8 cellular contexts compared by ENCODE assay signal in the genomic region with DNA sequence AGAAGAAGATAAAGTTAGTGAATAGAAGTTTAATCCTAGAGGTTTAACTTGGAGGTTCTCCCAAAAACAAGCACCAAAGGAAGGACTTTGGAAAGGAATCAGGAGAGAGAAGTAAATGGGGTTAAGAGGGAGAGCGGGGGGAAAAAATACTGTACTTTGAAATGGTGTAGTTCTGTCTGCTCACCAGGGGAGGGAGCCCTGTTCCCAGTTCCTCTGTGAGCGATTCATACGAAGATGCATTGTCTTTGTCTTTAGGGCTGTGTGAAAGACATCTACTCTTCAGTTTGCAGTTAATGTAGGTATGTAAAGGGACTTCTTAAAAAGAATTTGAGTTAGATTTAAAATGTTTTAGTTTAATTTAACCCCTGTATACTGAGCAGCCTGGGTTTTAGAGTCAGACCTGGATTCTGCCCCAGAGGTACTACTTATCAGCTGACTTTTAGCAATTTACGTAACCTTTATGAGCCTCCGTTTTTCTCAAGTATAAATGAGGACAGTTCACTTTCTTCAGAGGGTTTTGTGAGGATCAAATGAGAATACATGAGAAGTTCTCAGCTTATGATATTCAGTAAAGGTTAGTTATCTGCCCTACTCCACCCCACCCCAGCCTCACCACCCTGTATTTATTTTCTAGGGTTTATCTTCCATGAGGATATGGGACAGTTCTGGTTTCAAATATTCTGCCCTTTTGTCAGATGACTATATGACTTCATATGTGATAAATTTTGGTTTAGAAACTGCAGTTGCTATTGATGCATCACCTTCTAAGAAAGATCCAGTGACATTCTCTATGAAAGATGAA.
A peak's percentile ranks its signal among the peaks of the same experiment; 100 is the strongest.
DNase-seq lines count a peak whose midpoint lies in the region; ATAC-seq and TF ChIP-seq lines count a peak whose summit lies in the region.

No MANE protein-coding gene starts in this region.

- POLR2A ChIA-PET in WTC11 (lab: Charles Lee): no interaction called here

- CTCF ChIA-PET in WTC11 (lab: Charles Lee): interaction anchor here (0.6 to 2.4 kb wide), 14 partner anchors 12 to 174 kb away, joined by 3 to 18 read pairs (median 3); no protein-coding TSS in a partner anchor

- ATAC-seq in HG02938 (IDR thresholded peaks at IDR 0.05; ENCODE audit: unreplicated experiment): peak; percentile 65
- peak; percentile 89 for ATAC-seq in WTC11

- peaks cover 19% of the 10 kb centered on the region for H3K9me3 Mint-ChIP-seq in WTC11

- peak; percentile 47 for DNase-seq in NCI-H2171 (lab: John Stamatoyannopoulos, UW)
- DNase-seq in WTC11 (ENCODE audit: low spot score): peak; percentile 52
- peak; percentile 69 for DNase-seq in central memory CD4-positive, alpha-beta T cell
- DNase-seq in kidney tubule cell (ENCODE audit: low spot score): peak; percentile 72
- DNase-seq in stimulated activated CD4-positive, alpha-beta T cell treated with anti-CD3 and anti-CD28 coated beads, TNF-alpha, amount 100 ng/mL, for 1 hour (ENCODE audit: low read depth in 3 of 3, low spot score in 1 of 3): peak; percentile 26 to 37 (median 36)
- no peak for DNase-seq in GOT3 (lab: John Stamatoyannopoulos, UW)

- TF ChIP-seq CTCF in GM12874 (IDR thresholded peaks at IDR 0.05; ENCODE audit: insufficient read depth, low read depth, low read length) (peak; percentile 75), WTC11 (IDR thresholded peaks at IDR 0.05) (peak; percentile 53; the same call in 1 of the 2 replicates)

- peaks cover 10% of the 10 kb centered on the region for H3K36me3 Mint-ChIP-seq in WTC11

- H3K4me1 Mint-ChIP-seq in WTC11: peaks cover 7% of the 10 kb centered on the region; the same call in 1 of the 2 replicates

- no peak overlapping the region for H3K4me3 Mint-ChIP-seq in WTC11

- no peaks in the 10 kb centered on the region for H3K27me3 Mint-ChIP-seq in WTC11 (ENCODE audit: low read depth)

- no peak overlapping the region for H3K27ac Mint-ChIP-seq in WTC11

TF ChIP-seq in WTC11, 78 proteins besides CTCF, POLR2A, EP300 and RAD21:
- TF ChIP-seq, protein P1, sequence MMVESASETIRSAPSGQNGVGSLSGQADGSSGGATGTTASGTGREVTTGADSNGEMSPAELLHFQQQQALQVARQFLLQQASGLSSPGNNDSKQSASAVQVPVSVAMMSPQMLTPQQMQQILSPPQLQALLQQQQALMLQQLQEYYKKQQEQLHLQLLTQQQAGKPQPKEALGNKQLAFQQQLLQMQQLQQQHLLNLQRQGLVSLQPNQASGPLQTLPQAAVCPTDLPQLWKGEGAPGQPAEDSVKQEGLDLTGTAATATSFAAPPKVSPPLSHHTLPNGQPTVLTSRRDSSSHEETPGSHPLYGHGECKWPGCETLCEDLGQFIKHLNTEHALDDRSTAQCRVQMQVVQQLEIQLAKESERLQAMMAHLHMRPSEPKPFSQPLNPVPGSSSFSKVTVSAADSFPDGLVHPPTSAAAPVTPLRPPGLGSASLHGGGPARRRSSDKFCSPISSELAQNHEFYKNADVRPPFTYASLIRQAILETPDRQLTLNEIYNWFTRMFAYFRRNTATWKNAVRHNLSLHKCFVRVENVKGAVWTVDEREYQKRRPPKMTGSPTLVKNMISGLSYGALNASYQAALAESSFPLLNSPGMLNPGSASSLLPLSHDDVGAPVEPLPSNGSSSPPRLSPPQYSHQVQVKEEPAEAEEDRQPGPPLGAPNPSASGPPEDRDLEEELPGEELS (CRISPR knock-in tag; IDR thresholded peaks at IDR 0.05): no peak
- TF ChIP-seq GTF2I (CRISPR knock-in tag; conservative IDR thresholded peaks at IDR 0.05): no peak
- TF ChIP-seq, protein P2, sequence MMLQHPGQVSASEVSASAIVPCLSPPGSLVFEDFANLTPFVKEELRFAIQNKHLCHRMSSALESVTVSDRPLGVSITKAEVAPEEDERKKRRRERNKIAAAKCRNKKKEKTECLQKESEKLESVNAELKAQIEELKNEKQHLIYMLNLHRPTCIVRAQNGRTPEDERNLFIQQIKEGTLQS (CRISPR knock-in tag; conservative IDR thresholded peaks at IDR 0.05): no peak
- TF ChIP-seq, protein P3, sequence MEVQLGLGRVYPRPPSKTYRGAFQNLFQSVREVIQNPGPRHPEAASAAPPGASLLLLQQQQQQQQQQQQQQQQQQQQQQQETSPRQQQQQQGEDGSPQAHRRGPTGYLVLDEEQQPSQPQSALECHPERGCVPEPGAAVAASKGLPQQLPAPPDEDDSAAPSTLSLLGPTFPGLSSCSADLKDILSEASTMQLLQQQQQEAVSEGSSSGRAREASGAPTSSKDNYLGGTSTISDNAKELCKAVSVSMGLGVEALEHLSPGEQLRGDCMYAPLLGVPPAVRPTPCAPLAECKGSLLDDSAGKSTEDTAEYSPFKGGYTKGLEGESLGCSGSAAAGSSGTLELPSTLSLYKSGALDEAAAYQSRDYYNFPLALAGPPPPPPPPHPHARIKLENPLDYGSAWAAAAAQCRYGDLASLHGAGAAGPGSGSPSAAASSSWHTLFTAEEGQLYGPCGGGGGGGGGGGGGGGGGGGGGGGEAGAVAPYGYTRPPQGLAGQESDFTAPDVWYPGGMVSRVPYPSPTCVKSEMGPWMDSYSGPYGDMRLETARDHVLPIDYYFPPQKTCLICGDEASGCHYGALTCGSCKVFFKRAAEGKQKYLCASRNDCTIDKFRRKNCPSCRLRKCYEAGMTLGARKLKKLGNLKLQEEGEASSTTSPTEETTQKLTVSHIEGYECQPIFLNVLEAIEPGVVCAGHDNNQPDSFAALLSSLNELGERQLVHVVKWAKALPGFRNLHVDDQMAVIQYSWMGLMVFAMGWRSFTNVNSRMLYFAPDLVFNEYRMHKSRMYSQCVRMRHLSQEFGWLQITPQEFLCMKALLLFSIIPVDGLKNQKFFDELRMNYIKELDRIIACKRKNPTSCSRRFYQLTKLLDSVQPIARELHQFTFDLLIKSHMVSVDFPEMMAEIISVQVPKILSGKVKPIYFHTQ (CRISPR knock-in tag; IDR thresholded peaks at IDR 0.05): no peak
TF ChIP-seq in WTC11: peak in this region for 0.
